1 cellular context compared by ENCODE assay signal in genomic region chr1:153519242-153519641, GRCh38.
TF ChIP-seq lines count a peak whose summit lies in the region.

No MANE protein-coding gene starts in this region.

TF ChIP-seq in H1, 55 proteins besides CTCF, POLR2A, EP300 and RAD21:
- TF ChIP-seq CREB1 (IDR thresholded peaks at IDR 0.05) (no peak), RBBP5 (IDR thresholded peaks at IDR 0.05; ENCODE audit: borderline replicate concordance, low read depth, low read length) (no peak), SP2 (IDR thresholded peaks at IDR 0.05; ENCODE audit: low read length) (no peak), RFX5 (IDR thresholded peaks at IDR 0.05; ENCODE audit: borderline replicate concordance, low read depth, low read length) (no peak), ATF2 (IDR thresholded peaks at IDR 0.05; ENCODE audit: low read length) (no peak), ASH2L (IDR thresholded peaks at IDR 0.05; ENCODE audit: low read length) (no peak), TAF1 (IDR thresholded peaks at IDR 0.05; ENCODE audit: low read depth, low read length) (no peak), FOSL1 (IDR thresholded peaks at IDR 0.05; ENCODE audit: insufficient read depth, low read depth, low read length) (no peak), CHD1 (IDR thresholded peaks at IDR 0.05; ENCODE audit: low read depth, low read length) (no peak), USF2 (IDR thresholded peaks at IDR 0.05; ENCODE audit: low read length) (no peak), SUZ12 (IDR thresholded peaks at IDR 0.05; ENCODE audit: low read length) (no peak), EGR1 (IDR thresholded peaks at IDR 0.05; ENCODE audit: borderline replicate concordance, low read depth, low read length) (no peak), TCF12 (IDR thresholded peaks at IDR 0.05; ENCODE audit: low read depth, low read length) (no peak)
